In the genomic region with DNA sequence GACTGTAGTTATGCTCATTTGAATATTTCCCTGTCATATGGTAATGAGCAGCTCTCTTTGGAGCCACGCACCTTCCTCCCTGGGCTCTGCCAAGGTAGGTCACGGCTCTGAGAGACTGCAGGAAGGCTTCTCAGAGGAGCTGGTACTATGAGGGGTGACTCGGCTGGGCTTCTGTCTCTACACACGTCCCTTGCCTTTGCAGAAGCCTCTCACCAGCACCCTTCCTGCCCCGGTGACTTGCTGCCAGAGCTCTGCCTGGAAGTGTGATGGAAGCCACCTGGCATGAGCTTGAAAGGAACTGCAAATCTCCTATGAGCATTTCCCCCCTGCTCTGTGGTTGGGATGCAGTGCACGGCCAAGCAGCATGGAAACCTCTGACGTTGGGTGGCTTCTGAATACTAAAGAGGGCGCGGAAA, we compare ENCODE assay signal across 20 cellular contexts.
DNase-seq lines count a peak whose midpoint lies in the region; ATAC-seq, FAIRE-seq and TF ChIP-seq lines count a peak whose summit lies in the region.
"Had no signal": no experiment of that assay in that cellular context is flagged by ENCODE, and none has a peak within 500 bp of the region (broad histone marks: within the 10 kb centered on the region; RNA-seq: fewer than 3 reads in every experiment).

No MANE protein-coding gene starts in this region.

- intact Hi-C loops in head of caudate nucleus (cut with DNase I), result loop anchor here (5.0 kb wide), 1 partner anchor 211 kb away; no protein-coding TSS in a partner anchor
- intact Hi-C loops in activated naive CD4-positive, alpha-beta T cell treated with anti-CD3 and anti-CD28 coated beads for 36 hours (cut with micrococcal nuclease), result no loop called here

- H3K4me1 Mint-ChIP-seq in H9, result peaks cover 4 to 6% of the 10 kb centered on the region in 2 experiments; a peak in 3 of 4 replicates
- no peaks in the 10 kb centered on the region for H3K4me1 Mint-ChIP-seq in activated naive CD4-positive, alpha-beta T cell treated with anti-CD3 and anti-CD28 coated beads for 36 hours (ENCODE audit: low read depth)
- H3K4me1 Mint-ChIP-seq: activated CD4-positive, alpha-beta T cell treated with anti-CD3 and anti-CD28 coated beads, Interleukin-2, amount 10 ng/mL, durations not matched to agents 7 days and 5 days had no signal

- no peaks in the 10 kb centered on the region for H4K20me1 ChIP-seq in H9 (ENCODE audit: control insufficient read depth, insufficient read depth, insufficient read length)

- H3K4me3 Mint-ChIP-seq in H9, result no peak overlapping the region
- no peak overlapping the region for H3K4me3 Mint-ChIP-seq in activated naive CD4-positive, alpha-beta T cell treated with anti-CD3 and anti-CD28 coated beads for 36 hours
- H3K4me3 Mint-ChIP-seq: activated CD4-positive, alpha-beta T cell treated with anti-CD3 and anti-CD28 coated beads, Interleukin-2, amount 10 ng/mL, durations not matched to agents 7 days and 5 days; natural killer cell treated with Interleukin-12 subunit alpha and Interleukin-12 subunit beta and Interleukin-15 and Interleukin-18, amount 100 ng/mL, for 72 hours had no signal

- no peak overlapping the region for H2AK5ac ChIP-seq in H9 (ENCODE audit: insufficient read length, low read length)

- no peak overlapping the region for H3K4me3 ChIP-seq in astrocyte of the cerebellum (ENCODE audit: low read depth, low read length)
- H3K4me3 ChIP-seq: adrenal gland, psoas muscle had no signal

- H4K91ac ChIP-seq in H9 (ENCODE audit: insufficient read length, low read depth, low read length), result no peak overlapping the region

- H2BK5ac ChIP-seq in H9 (ENCODE audit: insufficient read length, low read length), result no peak overlapping the region

- peak; percentile 20 for DNase-seq in H9
- DNase-seq in astrocyte of the cerebellum (ENCODE audit: low read depth), result peak; percentile 28
- peak in 35 of 42 donors; percentile 19 to 80 (median 45) for DNase-seq in head of caudate nucleus
- peak in 27 of 49 donors; percentile 14 to 63 (median 28) for DNase-seq in substantia nigra (lab: John Stamatoyannopoulos, UW)
- no peak for DNase-seq in activated naive CD4-positive, alpha-beta T cell treated with anti-CD3 and anti-CD28 coated beads for 36 hours
- DNase-seq in urothelium cell line (ENCODE audit: low spot score), result no peak
- DNase-seq: activated CD4-positive, alpha-beta T cell treated with anti-CD3 and anti-CD28 coated beads, Interleukin-2, amount 10 ng/mL, durations not matched to agents 7 days and 5 days; activated effector memory CD4-positive, alpha-beta T cell treated with anti-CD3 and anti-CD28 coated beads, Interleukin-2, amount 50 U/mL, for 16 hours; GOT3; NCI-H1436; NCI-H2171 treated with DMSO at 0.1 percent for 48 hours; NCI-H748 treated with DMSO at 0.1 percent for 48 hours; psoas muscle; SHP77 treated with DMSO at 0.1 percent for 48 hours; stimulated activated CD4-positive, alpha-beta T cell treated with anti-CD3 and anti-CD28 coated beads, Interleukin-4, amount 100 ng/mL, for 4 hours had no signal

- no peak overlapping the region for H3K23ac ChIP-seq in H9 (ENCODE audit: insufficient read length, low read depth, low read length)

- no peak overlapping the region for H3K56ac ChIP-seq in H9 (ENCODE audit: insufficient read length, low read depth, low read length)

- no peak overlapping the region for H2BK120ac ChIP-seq in H9 (ENCODE audit: low read depth, low read length, poor library complexity, severe bottlenecking)

- H3K27ac ChIP-seq in H9 (ENCODE audit: insufficient read length, low read depth, low read length) (no peak overlapping the region), substantia nigra (ENCODE audit: low read depth, low read length, poor library complexity, severe bottlenecking) (peak overlapping the region; percentile 66)
- H3K27ac ChIP-seq: adrenal gland, psoas muscle had no signal

- FAIRE-seq in urothelium cell line (lab: Jason Lieb, UNC), result no peak
- FAIRE-seq: colon, endometrium had no signal

- peaks cover 2% of the 10 kb centered on the region for H3K27me3 Mint-ChIP-seq in H9 (ENCODE audit: low read depth)
- H3K27me3 Mint-ChIP-seq in activated naive CD4-positive, alpha-beta T cell treated with anti-CD3 and anti-CD28 coated beads for 36 hours (ENCODE audit: low read depth), result peaks cover 11% of the 10 kb centered on the region
- H3K27me3 Mint-ChIP-seq: activated CD4-positive, alpha-beta T cell treated with anti-CD3 and anti-CD28 coated beads, Interleukin-2, amount 10 ng/mL, durations not matched to agents 7 days and 5 days had no signal

- H3K79me2 ChIP-seq in H9 (ENCODE audit: insufficient read depth, low read length), result no peaks in the 10 kb centered on the region

- no peaks in the 10 kb centered on the region for H3K27me3 ChIP-seq in H9 (ENCODE audit: insufficient read depth, low read length)
- H3K27me3 ChIP-seq: adrenal gland had no signal

- peak overlapping the region; percentile 74 for H3K14ac ChIP-seq in H9 (ENCODE audit: insufficient read depth, low read length)

- WGBS in H9 (ENCODE audit: extremely low coverage, insufficient read length, low lambda C conversion rate), result no CpG with 5 or more reads among the region's 9 CpGs

- no peak overlapping the region for H2AFZ ChIP-seq in H9 (ENCODE audit: low read length)

- H3K23me2 ChIP-seq in H9 (ENCODE audit: insufficient read length, low read depth, low read length, poor library complexity, severe bottlenecking), result no peaks in the 10 kb centered on the region

- no peak overlapping the region for H3K4me2 ChIP-seq in H9 (ENCODE audit: insufficient read depth, insufficient read length, low read length)

- no peak overlapping the region for H3K4ac ChIP-seq in H9 (ENCODE audit: low read depth, low read length)

- TF ChIP-seq POLR2A in GM18505 (IDR thresholded peaks at IDR 0.05; ENCODE audit: borderline replicate concordance, extremely low read depth, insufficient read depth, insufficient read length), result no peak

- no peak overlapping the region for H2BK12ac ChIP-seq in H9 (ENCODE audit: insufficient read length, low read depth, low read length)

- H3K4me1 ChIP-seq in H9 (ENCODE audit: insufficient read depth, low read length), result no peaks in the 10 kb centered on the region
- H3K4me1 ChIP-seq: adrenal gland, psoas muscle had no signal

- TF ChIP-seq CTCF in H9 (conservative IDR thresholded peaks at IDR 0.05), result no peak
- TF ChIP-seq CTCF in astrocyte of the cerebellum (IDR thresholded peaks at IDR 0.05; ENCODE audit: low read depth, low read length, missing control alignments), result peak; percentile 2

- CTCF ChIA-PET in activated naive CD4-positive, alpha-beta T cell treated with anti-CD3 and anti-CD28 coated beads for 36 hours (lab: Charles Lee), result no interaction called here

- no peaks in the 10 kb centered on the region for H3K79me1 ChIP-seq in H9 (ENCODE audit: insufficient read depth, low read depth, low read length, poor library complexity, severe bottlenecking)

- peak overlapping the region in 1 of 3 experiments; percentile 16; a peak in 1 of 7 replicates for H3K27ac Mint-ChIP-seq in H9
- H3K27ac Mint-ChIP-seq in activated naive CD4-positive, alpha-beta T cell treated with anti-CD3 and anti-CD28 coated beads for 36 hours, result no peak overlapping the region
- H3K27ac Mint-ChIP-seq: activated CD4-positive, alpha-beta T cell treated with anti-CD3 and anti-CD28 coated beads, Interleukin-2, amount 10 ng/mL, durations not matched to agents 7 days and 5 days; natural killer cell treated with Interleukin-12 subunit alpha and Interleukin-12 subunit beta and Interleukin-15 and Interleukin-18, amount 100 ng/mL, for 72 hours had no signal

- H3K9ac ChIP-seq in H9 (ENCODE audit: extremely low read depth, insufficient read length, low read length), result no peak overlapping the region

- no peaks in the 10 kb centered on the region for H3K36me3 Mint-ChIP-seq in H9 (ENCODE audit: insufficient read depth in 1 of 3, low read depth in 3 of 3)
- no peaks in the 10 kb centered on the region for H3K36me3 Mint-ChIP-seq in activated naive CD4-positive, alpha-beta T cell treated with anti-CD3 and anti-CD28 coated beads for 36 hours (ENCODE audit: low read depth)
- H3K36me3 Mint-ChIP-seq: natural killer cell treated with Interleukin-12 subunit alpha and Interleukin-12 subunit beta and Interleukin-15 and Interleukin-18, amount 100 ng/mL, for 72 hours had no signal

- H3T11ph ChIP-seq in H9 (ENCODE audit: low read length), result no peak overlapping the region

- H4K8ac ChIP-seq in H9 (replicated peaks; ENCODE audit: insufficient read length, low read depth, low read length), result no peak overlapping the region

- no peak for ATAC-seq in GM18505 (IDR thresholded peaks at IDR 0.05; ENCODE audit: unreplicated experiment)
- ATAC-seq: psoas muscle had no signal

- H3K9me3 ChIP-seq in H9 (ENCODE audit: control insufficient read depth, low read depth, low read length), result no peaks in the 10 kb centered on the region
- H3K9me3 ChIP-seq: adrenal gland, psoas muscle had no signal

- no peak overlapping the region for H3K18ac ChIP-seq in H9 (ENCODE audit: insufficient read length, low read depth, low read length)

- H2BK15ac ChIP-seq in H9 (ENCODE audit: low read depth, low read length), result no peak overlapping the region

- peaks cover 0 to 3% of the 10 kb centered on the region in 2 experiments; a peak in 1 of 5 replicates for H3K9me3 Mint-ChIP-seq in H9
- H3K9me3 Mint-ChIP-seq in activated naive CD4-positive, alpha-beta T cell treated with anti-CD3 and anti-CD28 coated beads for 36 hours, result no peaks in the 10 kb centered on the region
- H3K9me3 Mint-ChIP-seq: activated CD4-positive, alpha-beta T cell treated with anti-CD3 and anti-CD28 coated beads, Interleukin-2, amount 10 ng/mL, durations not matched to agents 7 days and 5 days; natural killer cell treated with Interleukin-12 subunit alpha and Interleukin-12 subunit beta and Interleukin-15 and Interleukin-18, amount 100 ng/mL, for 72 hours had no signal

- in situ Hi-C loops in astrocyte of the cerebellum (cut with HindIII; ENCODE audit: low sequenced_read_pairs), result no loop called here

- H4K5ac ChIP-seq in H9 (ENCODE audit: insufficient read length, low read depth, low read length), result no peak overlapping the region

- no peak overlapping the region for H2BK20ac ChIP-seq in H9 (ENCODE audit: low read depth, low read length, poor library complexity, severe bottlenecking)

Comparison
In these comparisons a context has a peak if more than half of its experiments do, and no peak if none do; other contexts are left out.
1. DNase-seq: peak in H9 (single experiment), astrocyte of the cerebellum (single experiment), head of caudate nucleus (35 of 42) and substantia nigra (27 of 49); none in activated naive CD4-positive, alpha-beta T cell treated with anti-CD3 and anti-CD28 coated beads for 36 hours (single experiment) and urothelium cell line (single experiment).